ENCODE assay signal across 12 cellular contexts in the genomic region with DNA sequence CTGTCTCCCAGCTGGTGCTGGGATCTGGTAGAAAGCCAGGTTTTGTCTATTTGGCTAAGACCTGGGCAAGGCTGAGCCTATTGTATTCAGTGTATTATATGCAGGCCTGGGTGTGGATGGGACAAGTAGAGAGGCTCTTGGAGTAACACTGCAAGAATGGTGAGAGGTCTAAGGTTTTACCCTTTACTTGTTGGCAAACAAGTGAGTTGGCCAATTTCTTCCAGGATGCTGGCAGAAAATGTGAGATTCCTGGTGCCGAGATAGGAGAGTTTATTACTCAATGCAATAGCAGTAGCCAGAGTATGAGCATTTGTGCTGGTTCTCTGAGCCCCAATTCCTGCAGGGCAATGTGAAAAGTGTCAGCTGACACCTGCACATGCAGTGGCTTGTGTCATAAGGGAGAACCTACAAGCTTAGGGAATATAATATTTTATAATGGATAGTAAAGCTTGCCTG.
"Had no signal": no experiment of that assay in that cellular context is flagged by ENCODE, and none has a peak within 500 bp of the region (broad histone marks: within the 10 kb centered on the region; RNA-seq: fewer than 3 reads in every experiment).

No MANE protein-coding gene starts in this region.

- H3K27me3 ChIP-seq: neural progenitor cell, ovary had no signal

- H3K27ac ChIP-seq: dorsolateral prefrontal cortex, neural progenitor cell, ovary had no signal

- H3K9me3 ChIP-seq: ovary had no signal

- H3K9ac ChIP-seq: neural progenitor cell had no signal

- H3K36me3 ChIP-seq: neural progenitor cell, ovary had no signal

- DNase-seq: activated CD4-positive, alpha-beta T cell treated with anti-CD3 and anti-CD28 coated beads, Interleukin-2, amount 50 U/mL, for 1 hour; activated CD4-positive, CD25-positive, alpha-beta regulatory T cell; activated CD8-positive, alpha-beta memory T cell treated with anti-CD3 and anti-CD28 coated beads for 24 hours; activated naive CD4-positive, alpha-beta T cell treated with Interleukin-2 at 50 U/mL for 16 hours; aorta; dorsolateral prefrontal cortex; endodermal cell; islet precursor cell; ovary; T-helper 17 cell had no signal

- H2AFZ ChIP-seq: neural progenitor cell had no signal

- H3K4me3 ChIP-seq: dorsolateral prefrontal cortex, neural progenitor cell, ovary had no signal

- ATAC-seq: stimulated activated memory B cell treated with anti-CD40 and anti-IgM and Interleukin-4, amounts not matched to agents 10 μg/mL and 1 μg/mL and 100 μg/mL, for 72 hours; T-helper 17 cell had no signal
